ENCODE assay signal across 11 cellular contexts in the genomic region with DNA sequence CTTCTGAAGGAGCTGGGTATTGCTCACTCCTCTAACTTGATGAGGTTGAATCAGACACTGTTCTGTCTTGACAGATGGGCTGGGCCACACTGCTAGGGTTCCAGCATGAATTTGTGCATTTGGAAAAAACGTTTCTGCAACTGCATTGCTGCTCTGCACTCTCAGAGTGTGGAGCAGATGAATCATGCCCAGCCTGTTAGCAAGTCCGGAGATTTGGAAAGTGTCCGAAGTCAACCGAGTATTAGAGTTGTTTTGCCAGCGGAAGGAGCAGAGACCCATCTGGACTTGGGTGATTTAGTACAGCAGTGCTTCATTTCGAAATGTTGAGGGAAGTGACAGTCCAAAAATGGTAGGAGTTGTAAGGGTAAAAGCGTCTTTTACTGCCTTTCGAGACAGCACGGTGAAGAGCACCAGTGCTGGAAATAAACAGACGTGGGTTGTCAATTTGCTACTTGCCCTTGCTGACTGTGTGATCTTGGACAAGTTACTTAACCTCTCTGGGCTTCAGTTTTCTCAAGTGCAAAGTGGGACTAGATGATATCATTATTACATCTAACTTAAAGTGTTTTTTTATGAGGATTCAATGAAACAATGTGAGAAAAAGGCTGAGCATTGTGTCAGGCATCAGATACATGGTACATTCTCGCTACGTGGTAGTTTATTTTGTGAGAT.
A peak's percentile ranks its signal among the peaks of the same experiment; 100 is the strongest.
DNase-seq lines count a peak whose midpoint lies in the region; ATAC-seq and TF ChIP-seq lines count a peak whose summit lies in the region.
"Had no signal": no experiment of that assay in that cellular context is flagged by ENCODE, and none has a peak within 500 bp of the region (broad histone marks: within the 10 kb centered on the region; RNA-seq: fewer than 3 reads in every experiment).

No MANE protein-coding gene starts in this region.

- no peak for ATAC-seq in GM18909 (IDR thresholded peaks at IDR 0.05; ENCODE audit: poor library complexity, unreplicated experiment)
- no peak for ATAC-seq in GM19351 (IDR thresholded peaks at IDR 0.05; ENCODE audit: unreplicated experiment)
- no peak for ATAC-seq in activated T-cell treated with anti-CD3 and anti-CD28 coated beads, Interleukin-2, amount 50 U/mL, for 4 hours

- H3K27ac ChIP-seq in ACC112 (ENCODE audit: low read depth, low read length): peak overlapping the region; percentile 28

- H3K4me3 ChIP-seq in ACC112 (ENCODE audit: low read depth, low read length) (peak overlapping the region; percentile 40; the same call in 1 of the 2 replicates), cardiac fibroblast (replicated peaks in 1 of 2; ENCODE audit: low read depth in 2 of 2, low read length in 2 of 2) (peak overlapping the region in 1 of 2 donors; percentile 22)
- H3K4me3 ChIP-seq: dorsolateral prefrontal cortex had no signal

- no peaks in the 10 kb centered on the region for H3K36me3 Mint-ChIP-seq in mesothelial cell of epicardium
- H3K36me3 Mint-ChIP-seq in activated T-helper 1 cell treated with anti-CD3 and anti-CD28 coated beads, Interleukin-12 subunit alpha, Interleukin-12 subunit beta, Interleukin-2, Interleukin-4 antibody, amounts not matched to agents 30 ng/mL and 10 ng/mL and 1 ng/mL, durations not matched to agents 14 hours and 24 hours and 36 hours (ENCODE audit: low read depth): peaks cover 11% of the 10 kb centered on the region
- peaks cover 8% of the 10 kb centered on the region for H3K36me3 Mint-ChIP-seq in activated T-cell treated with anti-CD3 and anti-CD28 coated beads, Interleukin-2, amount 50 U/mL, for 4 hours (ENCODE audit: insufficient read depth)

- H3K4me1 ChIP-seq in ACC112 (ENCODE audit: control insufficient read depth, insufficient read depth, low read length, unreplicated experiment): peaks cover 42% of the 10 kb centered on the region

- peak; percentile 71 for DNase-seq in LHCN-M2 (ENCODE audit: low read depth)
- peak; percentile 92 to 94 for DNase-seq in cardiac fibroblast (ENCODE audit: low read depth in 2 of 2)
- no peak for DNase-seq in mesothelial cell of epicardium (ENCODE audit: low spot score in 2 of 2, unreplicated experiment in 2 of 2)
- DNase-seq in activated T-helper 1 cell treated with anti-CD3 and anti-CD28 coated beads, Interleukin-12 subunit alpha, Interleukin-12 subunit beta, Interleukin-2, Interleukin-4 antibody, amounts not matched to agents 30 ng/mL and 10 ng/mL and 1 ng/mL, durations not matched to agents 14 hours and 24 hours and 36 hours (ENCODE audit: low spot score): no peak
- DNase-seq in activated T-cell treated with anti-CD3 and anti-CD28 coated beads, Interleukin-2, amount 50 U/mL, for 4 hours: no peak
- DNase-seq: COR-L47, NCI-H69 had no signal

- H3K27ac Mint-ChIP-seq in mesothelial cell of epicardium: peak overlapping the region; percentile 92
- no peak overlapping the region for H3K27ac Mint-ChIP-seq in activated T-helper 1 cell treated with anti-CD3 and anti-CD28 coated beads, Interleukin-12 subunit alpha, Interleukin-12 subunit beta, Interleukin-2, Interleukin-4 antibody, amounts not matched to agents 30 ng/mL and 10 ng/mL and 1 ng/mL, durations not matched to agents 14 hours and 24 hours and 36 hours

- TF ChIP-seq CTCF in cardiac fibroblast (IDR thresholded peaks at IDR 0.05; ENCODE audit: low read depth, low read length) (no peak), mesothelial cell of epicardium (IDR thresholded peaks at IDR 0.05; ENCODE audit: unreplicated experiment) (no peak)

- no peaks in the 10 kb centered on the region for H3K9me3 Mint-ChIP-seq in mesothelial cell of epicardium
- H3K9me3 Mint-ChIP-seq in activated T-helper 1 cell treated with anti-CD3 and anti-CD28 coated beads, Interleukin-12 subunit alpha, Interleukin-12 subunit beta, Interleukin-2, Interleukin-4 antibody, amounts not matched to agents 30 ng/mL and 10 ng/mL and 1 ng/mL, durations not matched to agents 14 hours and 24 hours and 36 hours: no peaks in the 10 kb centered on the region
- H3K9me3 Mint-ChIP-seq in activated T-cell treated with anti-CD3 and anti-CD28 coated beads, Interleukin-2, amount 50 U/mL, for 4 hours: no peaks in the 10 kb centered on the region

- H3K27me3 Mint-ChIP-seq in mesothelial cell of epicardium (ENCODE audit: low read depth): peaks cover 5% of the 10 kb centered on the region
- no peaks in the 10 kb centered on the region for H3K27me3 Mint-ChIP-seq in activated T-helper 1 cell treated with anti-CD3 and anti-CD28 coated beads, Interleukin-12 subunit alpha, Interleukin-12 subunit beta, Interleukin-2, Interleukin-4 antibody, amounts not matched to agents 30 ng/mL and 10 ng/mL and 1 ng/mL, durations not matched to agents 14 hours and 24 hours and 36 hours (ENCODE audit: insufficient read depth)
- no peaks in the 10 kb centered on the region for H3K27me3 Mint-ChIP-seq in activated T-cell treated with anti-CD3 and anti-CD28 coated beads, Interleukin-2, amount 50 U/mL, for 4 hours (ENCODE audit: low read depth)

- H3K79me2 ChIP-seq in ACC112 (ENCODE audit: control insufficient read depth, insufficient read depth, low read length, unreplicated experiment): peaks cover 9% of the 10 kb centered on the region

- H3K36me3 ChIP-seq in ACC112 (ENCODE audit: insufficient read depth, low read length): no peaks in the 10 kb centered on the region

- H3K4me3 Mint-ChIP-seq in mesothelial cell of epicardium: no peak overlapping the region
- H3K4me3 Mint-ChIP-seq in activated T-helper 1 cell treated with anti-CD3 and anti-CD28 coated beads, Interleukin-12 subunit alpha, Interleukin-12 subunit beta, Interleukin-2, Interleukin-4 antibody, amounts not matched to agents 30 ng/mL and 10 ng/mL and 1 ng/mL, durations not matched to agents 14 hours and 24 hours and 36 hours: no peak overlapping the region
- no peak overlapping the region for H3K4me3 Mint-ChIP-seq in activated T-cell treated with anti-CD3 and anti-CD28 coated beads, Interleukin-2, amount 50 U/mL, for 4 hours

- no peaks in the 10 kb centered on the region for H3K27me3 ChIP-seq in ACC112 (ENCODE audit: insufficient read depth, low read length)
- H3K27me3 ChIP-seq: dorsolateral prefrontal cortex had no signal

- intact Hi-C loops in activated T-helper 1 cell treated with anti-CD3 and anti-CD28 coated beads, Interleukin-12 subunit alpha, Interleukin-12 subunit beta, Interleukin-2, Interleukin-4 antibody, amounts not matched to agents 30 ng/mL and 10 ng/mL and 1 ng/mL, durations not matched to agents 14 hours and 24 hours and 36 hours (cut with micrococcal nuclease): no loop called here

- peaks cover 49% of the 10 kb centered on the region for H3K4me1 Mint-ChIP-seq in mesothelial cell of epicardium
- peaks cover 55% of the 10 kb centered on the region for H3K4me1 Mint-ChIP-seq in activated T-helper 1 cell treated with anti-CD3 and anti-CD28 coated beads, Interleukin-12 subunit alpha, Interleukin-12 subunit beta, Interleukin-2, Interleukin-4 antibody, amounts not matched to agents 30 ng/mL and 10 ng/mL and 1 ng/mL, durations not matched to agents 14 hours and 24 hours and 36 hours (ENCODE audit: low read depth)
- peaks cover 57% of the 10 kb centered on the region for H3K4me1 Mint-ChIP-seq in activated T-cell treated with anti-CD3 and anti-CD28 coated beads, Interleukin-2, amount 50 U/mL, for 4 hours (ENCODE audit: low read depth)

- H2AFZ ChIP-seq in ACC112 (ENCODE audit: low read length, unreplicated experiment): no peak overlapping the region

Comparison
In these comparisons a context has a peak if more than half of its experiments do, and no peak if none do; other contexts are left out.
1. DNase-seq: peak in LHCN-M2 (single experiment) and cardiac fibroblast (2 of 2); none in mesothelial cell of epicardium (0 of 2), activated T-helper 1 cell treated with anti-CD3 and anti-CD28 coated beads, Interleukin-12 subunit alpha, Interleukin-12 subunit beta, Interleukin-2, Interleukin-4 antibody, amounts not matched to agents 30 ng/mL and 10 ng/mL and 1 ng/mL, durations not matched to agents 14 hours and 24 hours and 36 hours (single experiment) and activated T-cell treated with anti-CD3 and anti-CD28 coated beads, Interleukin-2, amount 50 U/mL, for 4 hours (single experiment).